In genomic region chr10:95539560-95540284, GRCh38 we compare ENCODE assay signal across 1 cellular context.
A peak's percentile ranks its signal among the peaks of the same experiment; 100 is the strongest.
TF ChIP-seq lines count a peak whose summit lies in the region.

No MANE protein-coding gene starts in this region.

TF ChIP-seq in HepG2, 621 proteins besides CTCF, POLR2A, EP300 and RAD21 (continued from another document and continues in another):
- TF ChIP-seq BCLAF1 (IDR thresholded peaks at IDR 0.05) (no peak), MXD1 (CRISPR knock-in tag; IDR thresholded peaks at IDR 0.05) (no peak), RNF2 (conservative IDR thresholded peaks at IDR 0.05; ENCODE audit: low read depth) (no peak), POGK (CRISPR knock-in tag; conservative IDR thresholded peaks at IDR 0.05) (no peak), NPAS2 (CRISPR knock-in tag; IDR thresholded peaks at IDR 0.05; ENCODE audit: borderline replicate concordance) (no peak), ZNF10 (CRISPR knock-in tag; IDR thresholded peaks at IDR 0.05; ENCODE audit: borderline replicate concordance, low read depth) (no peak), ZNF446 (CRISPR knock-in tag; IDR thresholded peaks at IDR 0.05) (no peak), ZNF407 (CRISPR knock-in tag; IDR thresholded peaks at IDR 0.05; ENCODE audit: not compliant biosample characterization) (no peak), ZNF280D (CRISPR knock-in tag; IDR thresholded peaks at IDR 0.05) (no peak), HNRNPLL (IDR thresholded peaks at IDR 0.05; ENCODE audit: low read depth, low read length, poor library complexity, severe bottlenecking) (no peak), SALL2 (CRISPR knock-in tag; IDR thresholded peaks at IDR 0.05) (no peak), ZNF639 (CRISPR knock-in tag; conservative IDR thresholded peaks at IDR 0.05) (no peak), ZNF513 (CRISPR knock-in tag; conservative IDR thresholded peaks at IDR 0.05) (no peak), ZNF609 (CRISPR knock-in tag; IDR thresholded peaks at IDR 0.05; ENCODE audit: borderline replicate concordance) (no peak; the same call in 1 of the 2 replicates), ZKSCAN1 (IDR thresholded peaks at IDR 0.05; ENCODE audit: low read length) (no peak), MED13 (CRISPR knock-in tag; IDR thresholded peaks at IDR 0.05) (peak; percentile 72), ZFP36L1 (CRISPR knock-in tag; IDR thresholded peaks at IDR 0.05) (no peak), CBX2 (IDR thresholded peaks at IDR 0.05; ENCODE audit: low read depth, low read length) (no peak), CBX2 (CRISPR knock-in tag; IDR thresholded peaks at IDR 0.05; ENCODE audit: low read depth) (no peak), YEATS4 (CRISPR knock-in tag; IDR thresholded peaks at IDR 0.05; ENCODE audit: borderline replicate concordance) (no peak), ETS1 (CRISPR knock-in tag; IDR thresholded peaks at IDR 0.05) (no peak), ETV5 (CRISPR knock-in tag; IDR thresholded peaks at IDR 0.05; ENCODE audit: borderline replicate concordance) (peak; percentile 58; the same call in 1 of the 2 replicates)
